30 cellular contexts compared by ENCODE assay signal in genomic region chrX:19975862-19976261, GRCh38.
"Had no signal": no experiment of that assay in that cellular context is flagged by ENCODE, and none has a peak within 500 bp of the region (broad histone marks: within the 10 kb centered on the region; RNA-seq: fewer than 3 reads in every experiment).

No MANE protein-coding gene starts in this region.

- FAIRE-seq: islet of Langerhans, kidney, pancreas had no signal

- ATAC-seq: naive thymus-derived CD8-positive, alpha-beta T cell; pancreas; right cardiac atrium; stimulated activated memory B cell treated with anti-CD40 and anti-IgM and Interleukin-4, amounts not matched to agents 10 μg/mL and 1 μg/mL and 100 μg/mL, for 72 hours; stimulated activated naive CD8-positive, alpha-beta T cell treated with anti-CD3 and anti-CD28 coated beads, Interleukin-15, amount 100 ng/mL, for 72 hours had no signal

- H3K4me3 Mint-ChIP-seq: immature natural killer cell; naive thymus-derived CD8-positive, alpha-beta T cell; nephron; neural crest cell; stimulated activated memory B cell treated with anti-CD40 and anti-IgM and Interleukin-4, amounts not matched to agents 10 μg/mL and 1 μg/mL and 100 μg/mL, for 72 hours; stimulated activated naive CD8-positive, alpha-beta T cell treated with anti-CD3 and anti-CD28 coated beads, Interleukin-15, amount 100 ng/mL, for 72 hours; type B pancreatic cell had no signal

- H3K27me3 ChIP-seq: sigmoid colon, tibial nerve, vagina had no signal

- H3K27me3 Mint-ChIP-seq: naive thymus-derived CD8-positive, alpha-beta T cell; stimulated activated memory B cell treated with anti-CD40 and anti-IgM and Interleukin-4, amounts not matched to agents 10 μg/mL and 1 μg/mL and 100 μg/mL, for 72 hours; stimulated activated naive CD8-positive, alpha-beta T cell treated with anti-CD3 and anti-CD28 coated beads, Interleukin-15, amount 100 ng/mL, for 72 hours; type B pancreatic cell had no signal

- H3K27ac Mint-ChIP-seq: immature natural killer cell; nephron; stimulated activated memory B cell treated with anti-CD40 and anti-IgM and Interleukin-4, amounts not matched to agents 10 μg/mL and 1 μg/mL and 100 μg/mL, for 72 hours; stimulated activated naive CD8-positive, alpha-beta T cell treated with anti-CD3 and anti-CD28 coated beads, Interleukin-15, amount 100 ng/mL, for 72 hours; type B pancreatic cell had no signal

- DNase-seq: hypothalamus; immature natural killer cell; kidney; left ventricle myocardium inferior; mesendoderm; midbrain; naive thymus-derived CD8-positive, alpha-beta T cell; nucleus accumbens; pancreas; posterior cingulate gyrus; retina; right cardiac atrium; sigmoid colon; stimulated activated CD4-positive, alpha-beta T cell treated with anti-CD3 and anti-CD28 coated beads, Interleukin-1b, Interleukin-23, amount 100 ng/mL, for 48 hours; stimulated activated CD4-positive, alpha-beta T cell treated with anti-CD3 and anti-CD28 coated beads, Interleukin-2, amount 100 ng/mL, for 48 hours; stimulated activated CD4-positive, alpha-beta T cell treated with anti-CD3 and anti-CD28 coated beads, Interleukin-4, amount 100 ng/mL, for 4 hours; stimulated activated CD8-positive, alpha-beta memory T cell treated with anti-CD3 and anti-CD28 coated beads, Interleukin-4, amount 100 ng/mL, for 48 hours; stimulated activated naive CD4-positive, alpha-beta T cell treated with Interleukin-2 at 50 U/mL for 16 hours; stimulated activated naive CD8-positive, alpha-beta T cell treated with anti-CD3 and anti-CD28 coated beads, Interleukin-15, amount 100 ng/mL, for 72 hours; substantia nigra had no signal

- H3K4me1 Mint-ChIP-seq: nephron, neural crest cell had no signal

- H3K36me3 ChIP-seq: pancreas, prostate gland, sigmoid colon, vagina had no signal

- H3K4me3 ChIP-seq: left ventricle myocardium inferior, lung, pancreas, prostate gland, sigmoid colon, smooth muscle cell, tibial nerve, vagina had no signal

- H3K4me1 ChIP-seq: left ventricle myocardium inferior, pancreas, prostate gland, sigmoid colon, vagina had no signal

- H3K9me3 ChIP-seq: pancreas, prostate gland, sigmoid colon, tibial nerve, vagina had no signal
